ENCODE assay signal across 10 cellular contexts in genomic region chr2:44191739-44192138, GRCh38. TPM values are rescaled to one million over a fixed set of nuclear protein-coding genes. Genes with fewer than 3 reads are reported as not detected.
DNase-seq lines count a peak whose midpoint lies in the region; ATAC-seq, FAIRE-seq and TF ChIP-seq lines count a peak whose summit lies in the region.
"Had no signal": no experiment of that assay in that cellular context is flagged by ENCODE, and none has a peak within 500 bp of the region (broad histone marks: within the 10 kb centered on the region; RNA-seq: fewer than 3 reads in every experiment).

No MANE protein-coding gene starts in this region.

- H3K9ac ChIP-seq in HepG2 (ENCODE audit: insufficient read depth, low read depth, low read length): no peak overlapping the region

- no peak for TF ChIP-seq RAD21 in HepG2 (CRISPR knock-in tag; IDR thresholded peaks at IDR 0.05)

- ATAC-seq in GM19452 (IDR thresholded peaks at IDR 0.05; ENCODE audit: unreplicated experiment) (peak; percentile 89), HG03097 (IDR thresholded peaks at IDR 0.05; ENCODE audit: low FRiP score, unreplicated experiment) (peak; percentile 80), HepG2 (no peak)

- H3K4me2 ChIP-seq in HepG2 (ENCODE audit: low read depth, low read length): no peak overlapping the region

- H3K27me3 ChIP-seq in WERI-Rb-1 (ENCODE audit: insufficient read depth, low read depth, severe bottlenecking) (no peaks in the 10 kb centered on the region), HepG2 (ENCODE audit: control insufficient read depth in 1 of 2, insufficient read depth in 2 of 2, low read length in 2 of 2) (no peaks in the 10 kb centered on the region)

- H3K4me3 ChIP-seq in WERI-Rb-1 (ENCODE audit: low read depth, low read length) (no peak overlapping the region), HepG2 (replicated peaks in 1 of 3; ENCODE audit: insufficient read depth in 1 of 3, low read depth in 2 of 3, low read length in 3 of 3) (no peak overlapping the region)
- H3K4me3 ChIP-seq: thoracic aorta had no signal

- H2AFZ ChIP-seq in HepG2 (ENCODE audit: low read length): no peak overlapping the region

- H3K27ac Mint-ChIP-seq in activated naive CD8-positive, alpha-beta T cell: peak overlapping the region; percentile 70

- peaks cover 4% of the 10 kb centered on the region; the same call in 1 of the 2 replicates for H3K4me1 ChIP-seq in HepG2 (ENCODE audit: insufficient read depth, low read length)

- H3K9me3 ChIP-seq in WERI-Rb-1 (ENCODE audit: severe bottlenecking): peaks cover 3% of the 10 kb centered on the region
- no peaks in the 10 kb centered on the region for H3K9me3 ChIP-seq in HepG2 (ENCODE audit: low read length)
- H3K9me3 ChIP-seq: thoracic aorta had no signal

- peaks cover 63% of the 10 kb centered on the region for H3K79me2 ChIP-seq in HepG2 (ENCODE audit: insufficient read depth, low read length)

- H3K36me3 ChIP-seq in WERI-Rb-1 (peaks cover 3% of the 10 kb centered on the region; the same call in 1 of the 2 replicates), HepG2 (replicated peaks in 1 of 2; ENCODE audit: control insufficient read depth in 1 of 2, insufficient read depth in 2 of 2, low read length in 2 of 2) (peaks cover 0 to 2% of the 10 kb centered on the region in 2 experiments; a peak in 2 of 5 replicates)
- H3K36me3 ChIP-seq: thoracic aorta had no signal

- H3K27ac ChIP-seq in WERI-Rb-1 (no peak overlapping the region), HepG2 (ENCODE audit: extremely low read length, insufficient read depth, low read length) (no peak overlapping the region)
- H3K27ac ChIP-seq: thoracic aorta had no signal

- no peaks in the 10 kb centered on the region for H3K9me3 Mint-ChIP-seq in activated naive CD8-positive, alpha-beta T cell (ENCODE audit: low read depth)

- no peak for TF ChIP-seq POLR2A in HepG2 (IDR thresholded peaks at IDR 0.05; ENCODE audit: insufficient read depth in 1 of 2, low read depth in 2 of 2, low read length in 2 of 2)

- intact Hi-C loops in HepG2 (cut with micrococcal nuclease; ENCODE audit: unreplicated experiment): no loop called here

- in situ Hi-C loops in GM13976 (cut with MboI; ENCODE audit: low sequenced_read_pairs, unreplicated experiment) (no loop called here), HepG2 (cut with HindIII; ENCODE audit: extremely low pct_ligation_motif_present, low pct_unique_long_range_greater_than_20kb) (no loop called here)

- TF ChIP-seq EP300 in HepG2 (IDR thresholded peaks at IDR 0.05; ENCODE audit: low read depth in 2 of 2, low read length in 2 of 2) (no peak), HepG2 (CRISPR knock-in tag; IDR thresholded peaks at IDR 0.05; ENCODE audit: borderline replicate concordance) (no peak)

- BruUV-seq in HepG2 (replicated peaks; lab: Mats Ljungman, UMichigan): no TSS peak

- CTCF ChIA-PET in HEK293T (lab: Yijun Ruan, JAX) (interaction anchor here (0.7 kb wide), 1 partner anchor 1202 kb away, joined by 5 read pairs; no protein-coding TSS in a partner anchor), HepG2 (lab: Yijun Ruan, JAX; ENCODE audit: low intra/inter-chr PET ratio, low total read pairs) (no interaction called here)

- no peaks in the 10 kb centered on the region for H3K27me3 Mint-ChIP-seq in activated naive CD8-positive, alpha-beta T cell

- H4K20me1 ChIP-seq in HepG2 (ENCODE audit: insufficient read depth, low read length): no peaks in the 10 kb centered on the region; the same call in 1 of the 2 replicates

- POLR2A ChIA-PET in HEK293T (lab: Yijun Ruan, JAX): no interaction called here
- POLR2A ChIA-PET in HepG2 (lab: Yijun Ruan, JAX): no interaction called here

- DNase-seq in GM13976 (ENCODE audit: low spot score) (peak; percentile 64), WERI-Rb-1 (no peak), HEK293T (ENCODE audit: extremely low spot score) (no peak), COLO668 (lab: John Stamatoyannopoulos, UW; ENCODE audit: unreplicated experiment) (no peak), HepG2 (ENCODE audit: low spot score) (no peak)
- DNase-seq: anterior cingulate cortex had no signal

- H3K4me1 Mint-ChIP-seq in activated naive CD8-positive, alpha-beta T cell (ENCODE audit: low read depth): peaks cover 64% of the 10 kb centered on the region

- H3K4me3 Mint-ChIP-seq in activated naive CD8-positive, alpha-beta T cell: peak overlapping the region; percentile 6

- FAIRE-seq in HepG2 (lab: Jason Lieb, UNC): no peak

- peaks cover 17% of the 10 kb centered on the region for H3K36me3 Mint-ChIP-seq in activated naive CD8-positive, alpha-beta T cell

- TF ChIP-seq CTCF in GM13976 (IDR thresholded peaks at IDR 0.05; ENCODE audit: borderline replicate concordance, control extremely low read depth, extremely low read depth, insufficient read depth, missing control alignments) (no peak), WERI-Rb-1 (IDR thresholded peaks at IDR 0.05; ENCODE audit: low read depth, low read length) (no peak), HepG2 (CRISPR knock-in tag; IDR thresholded peaks at IDR 0.05) (no peak)

TF ChIP-seq in HEK293T, 16 proteins besides CTCF, POLR2A, EP300 and RAD21:
- TF ChIP-seq LEF1 (IDR thresholded peaks at IDR 0.05; ENCODE audit: borderline replicate concordance) (no peak), ZNF384 (IDR thresholded peaks at IDR 0.05) (no peak), SUZ12 (IDR thresholded peaks at IDR 0.05) (no peak), FOXM1 (IDR thresholded peaks at IDR 0.05; ENCODE audit: borderline replicate concordance) (no peak), FOXK2 (IDR thresholded peaks at IDR 0.05) (no peak), NFRKB (IDR thresholded peaks at IDR 0.05) (no peak)
TF ChIP-seq in HEK293T: peak in this region for 0.

TF ChIP-seq in HepG2, 621 proteins besides CTCF, POLR2A, EP300 and RAD21 (continues in another document):
- TF ChIP-seq CEBPG (CRISPR knock-in tag; IDR thresholded peaks at IDR 0.05): no peak
- TF ChIP-seq ZMYM2 (CRISPR knock-in tag; IDR thresholded peaks at IDR 0.05): no peak
- TF ChIP-seq ZBTB43 (CRISPR knock-in tag; conservative IDR thresholded peaks at IDR 0.05): no peak
- no peak for TF ChIP-seq PRDM15 (CRISPR knock-in tag; IDR thresholded peaks at IDR 0.05)
- no peak for TF ChIP-seq ZNF496 (CRISPR knock-in tag; IDR thresholded peaks at IDR 0.05; ENCODE audit: insufficient replicate concordance)

RNA-seq across cellular contexts. Expression of gene PPM1B, which starts 23.1 kb away (rescaled TPM):
- total RNA-seq in HepG2 (2016; rRNA removed; fragmentation: Illumina TruSeq; extraction: Trizol): 24.4 and 33.6 TPM in 2 replicates
- 17.8 and 18.0 TPM in 2 replicates for total RNA-seq in HepG2 (2016; cell fraction: cytosol; rRNA removed; fragmentation: Illumina TruSeq; extraction: Trizol; ENCODE audit: low read depth)
- total RNA-seq in HepG2 (2016; cell fraction: insoluble cytoplasmic fraction; rRNA removed; fragmentation: Illumina TruSeq; extraction: Trizol): 25.9 and 32.4 TPM in 2 replicates
- total RNA-seq in HepG2 (2016; cell fraction: membrane; rRNA removed; fragmentation: Illumina TruSeq; extraction: Trizol): 13.8 and 16.7 TPM in 2 replicates
- 23.0 and 24.0 TPM in 2 replicates for total RNA-seq in HepG2 (2016; cell fraction: nucleus; rRNA removed; fragmentation: Illumina TruSeq; extraction: Trizol)
- 24.7 and 25.0 TPM in 2 replicates for polyA plus RNA-seq in HepG2 (2011; rRNA removed)
- 8.6 and 12.7 TPM in 2 replicates for polyA plus RNA-seq in HepG2 (2011; cell fraction: cytosol; rRNA removed)
- 8.7 and 9.9 TPM in 2 replicates for polyA plus RNA-seq in HepG2 (2011; cell fraction: nucleus; rRNA removed)
- polyA plus RNA-seq in HepG2 (2012): 28.6 and 32.2 TPM in 2 replicates
- 1.6 and 1.8 TPM in 2 replicates for polyA plus RNA-seq in HepG2 (2016; cell fraction: cytosol; fragmentation: Illumina TruSeq; extraction: Trizol; ENCODE audit: low read depth)
- polyA plus RNA-seq in HepG2 (2016; cell fraction: insoluble cytoplasmic fraction; fragmentation: Illumina TruSeq; extraction: Trizol; ENCODE audit: low read depth): 34.6 and 37.7 TPM in 2 replicates
- polyA plus RNA-seq in HepG2 (2016; cell fraction: membrane; fragmentation: Illumina TruSeq; extraction: Trizol; ENCODE audit: low read depth): 7.0 and 7.6 TPM in 2 replicates
- 24.1 and 29.0 TPM in 2 replicates for polyA plus RNA-seq in HepG2 (2016; cell fraction: nucleus; fragmentation: Illumina TruSeq; extraction: Trizol; ENCODE audit: insufficient read depth, low read depth)
- 32.2 and 37.2 TPM in 2 replicates for polyA minus RNA-seq in HepG2 (2011; rRNA and poly(A)+ RNA removed; ENCODE audit: low replicate concordance)
- 29.5 and 38.6 TPM in 2 replicates for polyA minus RNA-seq in HepG2 (2011; cell fraction: cytosol; rRNA and poly(A)+ RNA removed)
- 58.3 and 66.4 TPM in 2 replicates for polyA minus RNA-seq in HepG2 (2011; cell fraction: nucleus; rRNA and poly(A)+ RNA removed)
